Comparison of ENCODE assay signal across 23 cellular contexts in the genomic region with DNA sequence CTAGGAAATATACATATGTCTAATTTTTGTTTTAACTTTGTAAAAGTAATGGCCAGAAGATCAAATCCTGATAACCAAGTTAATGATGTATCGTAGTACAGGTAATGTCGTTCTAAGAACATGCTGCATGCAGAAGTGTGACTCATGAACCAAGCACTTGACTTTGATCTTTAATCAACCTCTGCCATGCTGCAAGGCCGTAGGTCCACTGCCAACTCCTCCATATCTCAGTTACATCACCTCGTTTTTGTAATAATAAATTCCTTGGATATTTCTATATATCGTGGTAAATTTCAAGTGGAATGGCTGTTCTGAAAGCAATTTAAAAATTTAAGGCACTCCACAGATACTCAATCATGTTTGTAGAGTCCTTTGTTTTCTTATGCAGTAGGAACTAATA.
A peak's percentile ranks its signal among the peaks of the same experiment; 100 is the strongest.
DNase-seq lines count a peak whose midpoint lies in the region; ATAC-seq and TF ChIP-seq lines count a peak whose summit lies in the region.
"Had no signal": no experiment of that assay in that cellular context is flagged by ENCODE, and none has a peak within 500 bp of the region (broad histone marks: within the 10 kb centered on the region; RNA-seq: fewer than 3 reads in every experiment).

No MANE protein-coding gene starts in this region.

- intact Hi-C loops in cardiac septum (cut with DNase I): no loop called here

- no peak overlapping the region for H3K4me3 ChIP-seq in epithelial cell of proximal tubule (ENCODE audit: low read depth, low read length)
- H3K4me3 ChIP-seq: cardiac muscle cell, ovary, suprapubic skin had no signal

- ATAC-seq in GM21367 (IDR thresholded peaks at IDR 0.05; ENCODE audit: unreplicated experiment): no peak
- ATAC-seq: naive thymus-derived CD8-positive, alpha-beta T cell; Right ventricle myocardium inferior; sciatic nerve; stimulated activated effector memory CD8-positive, alpha-beta T cell treated with anti-CD3 and anti-CD28 coated beads, Interleukin-12 subunit alpha, Interleukin-12 subunit beta, amount 100 ng/mL, for 72 hours had no signal

- TF ChIP-seq CTCF in epithelial cell of proximal tubule (conservative IDR thresholded peaks at IDR 0.05; ENCODE audit: low read depth, low read length): no peak

- DNase-seq in NCI-H146 (lab: John Stamatoyannopoulos, UW) (peak; percentile 2), NCI-H146 treated with DMSO at 0.1 percent for 48 hours (lab: John Stamatoyannopoulos, UW; ENCODE audit: unreplicated experiment) (no peak), NCI-H748 (lab: John Stamatoyannopoulos, UW; ENCODE audit: unreplicated experiment) (peak; percentile 55), epithelial cell of proximal tubule (ENCODE audit: low read depth) (peak; percentile 12), renal cortical epithelial cell (ENCODE audit: low read depth) (peak; percentile 51), cardiac septum (ENCODE audit: low spot score) (no peak), Kasumi-1 (lab: John Stamatoyannopoulos, UW) (no peak)
- DNase-seq: activated gamma-delta T cell; BE2C; foreskin melanocyte; HFFc6; kidney; mesenchymal stem cell; MM.1S; naive thymus-derived CD8-positive, alpha-beta T cell; ovary; T-helper 1 cell had no signal

Comparison
In these comparisons a context has a peak if more than half of its experiments do, and no peak if none do; other contexts are left out.
1. DNase-seq: peak in NCI-H146 (single experiment), NCI-H748 (single experiment), epithelial cell of proximal tubule (single experiment) and renal cortical epithelial cell (single experiment); none in NCI-H146 treated with DMSO at 0.1 percent for 48 hours (single experiment), cardiac septum (single experiment) and Kasumi-1 (0 of 2).